8 cellular contexts compared by ENCODE assay signal in genomic region chr14:104078031-104078455, GRCh38. TPM values are rescaled to one million over a fixed set of nuclear protein-coding genes. Genes with fewer than 3 reads are reported as not detected.
A peak's percentile ranks its signal among the peaks of the same experiment; 100 is the strongest.
DNase-seq lines count a peak whose midpoint lies in the region; ATAC-seq, FAIRE-seq and TF ChIP-seq lines count a peak whose summit lies in the region.

No MANE protein-coding gene starts in this region.

- TF ChIP-seq CTCF in WTC11 (IDR thresholded peaks at IDR 0.05) (peak; percentile 89), bronchial epithelial cell (IDR thresholded peaks at IDR 0.05; ENCODE audit: insufficient read depth, low read length, severe bottlenecking) (peak; percentile 100), keratinocyte (optimal IDR thresholded peaks at IDR 0.05 in 1 of 3, IDR thresholded peaks at IDR 0.05 in 1 of 3, conservative IDR thresholded peaks at IDR 0.05 in 1 of 3; ENCODE audit: extremely low read depth in 1 of 3, insufficient read depth in 2 of 3, low read length in 3 of 3) (peak; percentile 100)

- H2AFZ ChIP-seq in keratinocyte (ENCODE audit: control insufficient read depth, low read length), result peak overlapping the region; percentile 40

- peaks cover 17% of the 10 kb centered on the region for H3K9me3 Mint-ChIP-seq in WTC11

- H3K27me3 ChIP-seq in bronchial epithelial cell (ENCODE audit: control insufficient read depth, insufficient read depth, low read length) (peaks cover 2% of the 10 kb centered on the region), keratinocyte (ENCODE audit: control insufficient read depth, extremely low read depth, insufficient read depth, low read length) (peaks cover 7% of the 10 kb centered on the region)

- CTCF ChIA-PET in WTC11 (lab: Charles Lee), result interaction anchor here (0.6 to 3.2 kb wide), 65 partner anchors 9 to 582 kb away, joined by 3 to 42 read pairs (median 4); partner anchors contain the start of genes XRCC3 and ZFYVE21

- DNase-seq in ACHN (peak; percentile 86), NCI-H345 (lab: John Stamatoyannopoulos, UW) (peak; percentile 93), WTC11 (ENCODE audit: low spot score) (peak; percentile 95), bronchial epithelial cell (ENCODE audit: low read depth) (peak; percentile 80), keratinocyte (ENCODE audit: low read depth, low spot score) (peak; percentile 76)
- peak; percentile 88 for DNase-seq in stimulated activated CD4-positive, alpha-beta T cell treated with anti-CD3 and anti-CD28 coated beads, Interleukin-1b, Interleukin-23, amount 100 ng/mL, for 48 hours

- H3K27ac ChIP-seq in keratinocyte (ENCODE audit: control insufficient read depth, insufficient read depth, low read length), result no peak overlapping the region

- ATAC-seq in GM18520 (IDR thresholded peaks at IDR 0.05; ENCODE audit: unreplicated experiment) (peak; percentile 83), HG03175 (IDR thresholded peaks at IDR 0.05; ENCODE audit: unreplicated experiment) (peak; percentile 86), WTC11 (peak; percentile 95)

- no peaks in the 10 kb centered on the region for H3K9me3 ChIP-seq in keratinocyte (ENCODE audit: control insufficient read depth, low read depth, low read length)

- H3K4me2 ChIP-seq in keratinocyte (ENCODE audit: control insufficient read depth, extremely low read depth, insufficient read depth, low read depth, low read length), result peak overlapping the region; percentile 22

- peak; percentile 94 for FAIRE-seq in bronchial epithelial cell (lab: Jason Lieb, UNC)
- peak; percentile 92 for FAIRE-seq in keratinocyte (lab: Jason Lieb, UNC)

- dilution Hi-C loops in keratinocyte (cut with MboI; ENCODE audit: extremely low pct_ligation_motif_present, low sequenced_read_pairs), result no loop called here

- H3K27me3 Mint-ChIP-seq in WTC11 (ENCODE audit: low read depth), result peaks cover 4% of the 10 kb centered on the region

- no peak overlapping the region for H3K4me3 ChIP-seq in bronchial epithelial cell (ENCODE audit: low read depth, low read length)
- H3K4me3 ChIP-seq in keratinocyte (ENCODE audit: control insufficient read depth in 2 of 3, extremely low read depth in 1 of 3, insufficient read depth in 2 of 3, low read depth in 1 of 3, low read length in 3 of 3), result no peak overlapping the region

- no peaks in the 10 kb centered on the region for H4K20me1 ChIP-seq in keratinocyte (ENCODE audit: control insufficient read depth, extremely low read depth, insufficient read depth, low read length)

- H3K36me3 ChIP-seq in bronchial epithelial cell (ENCODE audit: control insufficient read depth, insufficient read depth, low read length) (no peaks in the 10 kb centered on the region), keratinocyte (ENCODE audit: control insufficient read depth in 2 of 2, extremely low read depth in 1 of 2, insufficient read depth in 2 of 2, low read length in 2 of 2) (no peaks in the 10 kb centered on the region)

- no peaks in the 10 kb centered on the region for H3K4me1 ChIP-seq in keratinocyte (ENCODE audit: control insufficient read depth, extremely low read depth, insufficient read depth, low read length)

- in situ Hi-C loops in ACHN (cut with HindIII; ENCODE audit: low pct_ligation_motif_present, low pct_unique_long_range_greater_than_20kb, low sequenced_read_pairs), result no loop called here

- POLR2A ChIA-PET in WTC11 (lab: Charles Lee), result interaction anchor here (0.6 kb wide), 1 partner anchor 44 kb away, joined by 3 read pairs; no protein-coding TSS in a partner anchor

- peaks cover 3% of the 10 kb centered on the region; the same call in 1 of the 2 replicates for H3K36me3 Mint-ChIP-seq in WTC11

- H3K4me3 Mint-ChIP-seq in WTC11, result no peak overlapping the region

- no peaks in the 10 kb centered on the region for H3K79me2 ChIP-seq in keratinocyte (ENCODE audit: control insufficient read depth, insufficient read depth, low read length)

- no peak overlapping the region for H3K27ac Mint-ChIP-seq in WTC11

- no peak overlapping the region for H3K9ac ChIP-seq in keratinocyte (ENCODE audit: control insufficient read depth, extremely low read depth, insufficient read depth, low read length)

- peaks cover 7% of the 10 kb centered on the region for H3K4me1 Mint-ChIP-seq in WTC11

- no peaks in the 10 kb centered on the region for H3K9me1 ChIP-seq in keratinocyte (ENCODE audit: control insufficient read depth, extremely low read depth, insufficient read depth, low read length)

TF ChIP-seq in WTC11, 78 proteins besides CTCF, POLR2A, EP300 and RAD21 (continues in another document):
- no peak for TF ChIP-seq MLX (CRISPR knock-in tag; IDR thresholded peaks at IDR 0.05)
- TF ChIP-seq MXD4 (CRISPR knock-in tag; IDR thresholded peaks at IDR 0.05; ENCODE audit: borderline replicate concordance), result no peak
- no peak for TF ChIP-seq ZMAT4 (CRISPR knock-in tag; IDR thresholded peaks at IDR 0.05)
- no peak for TF ChIP-seq ZNF138 (CRISPR knock-in tag; conservative IDR thresholded peaks at IDR 0.05)
- no peak for TF ChIP-seq FOXK1 (CRISPR knock-in tag; IDR thresholded peaks at IDR 0.05)
- TF ChIP-seq OVOL2 (CRISPR knock-in tag; IDR thresholded peaks at IDR 0.05; ENCODE audit: borderline replicate concordance), result no peak
- TF ChIP-seq IRF1 (CRISPR knock-in tag; IDR thresholded peaks at IDR 0.05), result no peak
- no peak for TF ChIP-seq PRRX2 (CRISPR knock-in tag; IDR thresholded peaks at IDR 0.05)
- peak; percentile 90 for TF ChIP-seq GABPB1 (CRISPR knock-in tag; IDR thresholded peaks at IDR 0.05)
- TF ChIP-seq USF1 (CRISPR knock-in tag; IDR thresholded peaks at IDR 0.05), result no peak
- TF ChIP-seq, protein P1, sequence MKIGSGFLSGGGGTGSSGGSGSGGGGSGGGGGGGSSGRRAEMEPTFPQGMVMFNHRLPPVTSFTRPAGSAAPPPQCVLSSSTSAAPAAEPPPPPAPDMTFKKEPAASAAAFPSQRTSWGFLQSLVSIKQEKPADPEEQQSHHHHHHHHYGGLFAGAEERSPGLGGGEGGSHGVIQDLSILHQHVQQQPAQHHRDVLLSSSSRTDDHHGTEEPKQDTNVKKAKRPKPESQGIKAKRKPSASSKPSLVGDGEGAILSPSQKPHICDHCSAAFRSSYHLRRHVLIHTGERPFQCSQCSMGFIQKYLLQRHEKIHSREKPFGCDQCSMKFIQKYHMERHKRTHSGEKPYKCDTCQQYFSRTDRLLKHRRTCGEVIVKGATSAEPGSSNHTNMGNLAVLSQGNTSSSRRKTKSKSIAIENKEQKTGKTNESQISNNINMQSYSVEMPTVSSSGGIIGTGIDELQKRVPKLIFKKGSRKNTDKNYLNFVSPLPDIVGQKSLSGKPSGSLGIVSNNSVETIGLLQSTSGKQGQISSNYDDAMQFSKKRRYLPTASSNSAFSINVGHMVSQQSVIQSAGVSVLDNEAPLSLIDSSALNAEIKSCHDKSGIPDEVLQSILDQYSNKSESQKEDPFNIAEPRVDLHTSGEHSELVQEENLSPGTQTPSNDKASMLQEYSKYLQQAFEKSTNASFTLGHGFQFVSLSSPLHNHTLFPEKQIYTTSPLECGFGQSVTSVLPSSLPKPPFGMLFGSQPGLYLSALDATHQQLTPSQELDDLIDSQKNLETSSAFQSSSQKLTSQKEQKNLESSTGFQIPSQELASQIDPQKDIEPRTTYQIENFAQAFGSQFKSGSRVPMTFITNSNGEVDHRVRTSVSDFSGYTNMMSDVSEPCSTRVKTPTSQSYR (CRISPR knock-in tag; IDR thresholded peaks at IDR 0.05), result no peak
- peak; percentile 65 for TF ChIP-seq SP1 (CRISPR knock-in tag; conservative IDR thresholded peaks at IDR 0.05)
- no peak for TF ChIP-seq ZNF263 (CRISPR knock-in tag; IDR thresholded peaks at IDR 0.05; ENCODE audit: low read depth)
- no peak for TF ChIP-seq KAT7 (CRISPR knock-in tag; IDR thresholded peaks at IDR 0.05; ENCODE audit: borderline replicate concordance)

RNA-seq across cellular contexts. Expression of gene ASPG, which starts 7.5 kb away (rescaled TPM):
- total RNA-seq in WTC11 (2021), result 3.4 to 3.8 TPM (median 3.5 TPM) in 3 replicates
- 0.53 and 6.9 TPM in 2 replicates for total RNA-seq in bronchial epithelial cell
- polyA plus RNA-seq in keratinocyte, result 0.02 to 0.40 TPM (median 0.10 TPM) in 3 replicates
- not detected for polyA plus RNA-seq in keratinocyte (2011; ENCODE audit: low read depth)
- 0.04 TPM in 1 of 2 replicates, not detected in the other for polyA plus RNA-seq in keratinocyte (2011; cell fraction: cytosol; rRNA removed)
- 0.06 and 0.12 TPM in 2 replicates for polyA plus RNA-seq in keratinocyte (2011; cell fraction: nucleus; rRNA removed)
- 1.4 TPM in 1 of 2 replicates, not detected in the other for polyA plus RNA-seq in keratinocyte (2012; ENCODE audit: low replicate concordance)
- not detected in 3 replicates for polyA minus RNA-seq in keratinocyte
- not detected for polyA minus RNA-seq in keratinocyte (2011; cell fraction: cytosol; rRNA and poly(A)+ RNA removed)
- 0.11 TPM in 1 of 2 replicates, not detected in the other for polyA minus RNA-seq in keratinocyte (2011; cell fraction: nucleus; rRNA and poly(A)+ RNA removed)
